Comparison of ENCODE assay signal across 8 cellular contexts in the genomic region with DNA sequence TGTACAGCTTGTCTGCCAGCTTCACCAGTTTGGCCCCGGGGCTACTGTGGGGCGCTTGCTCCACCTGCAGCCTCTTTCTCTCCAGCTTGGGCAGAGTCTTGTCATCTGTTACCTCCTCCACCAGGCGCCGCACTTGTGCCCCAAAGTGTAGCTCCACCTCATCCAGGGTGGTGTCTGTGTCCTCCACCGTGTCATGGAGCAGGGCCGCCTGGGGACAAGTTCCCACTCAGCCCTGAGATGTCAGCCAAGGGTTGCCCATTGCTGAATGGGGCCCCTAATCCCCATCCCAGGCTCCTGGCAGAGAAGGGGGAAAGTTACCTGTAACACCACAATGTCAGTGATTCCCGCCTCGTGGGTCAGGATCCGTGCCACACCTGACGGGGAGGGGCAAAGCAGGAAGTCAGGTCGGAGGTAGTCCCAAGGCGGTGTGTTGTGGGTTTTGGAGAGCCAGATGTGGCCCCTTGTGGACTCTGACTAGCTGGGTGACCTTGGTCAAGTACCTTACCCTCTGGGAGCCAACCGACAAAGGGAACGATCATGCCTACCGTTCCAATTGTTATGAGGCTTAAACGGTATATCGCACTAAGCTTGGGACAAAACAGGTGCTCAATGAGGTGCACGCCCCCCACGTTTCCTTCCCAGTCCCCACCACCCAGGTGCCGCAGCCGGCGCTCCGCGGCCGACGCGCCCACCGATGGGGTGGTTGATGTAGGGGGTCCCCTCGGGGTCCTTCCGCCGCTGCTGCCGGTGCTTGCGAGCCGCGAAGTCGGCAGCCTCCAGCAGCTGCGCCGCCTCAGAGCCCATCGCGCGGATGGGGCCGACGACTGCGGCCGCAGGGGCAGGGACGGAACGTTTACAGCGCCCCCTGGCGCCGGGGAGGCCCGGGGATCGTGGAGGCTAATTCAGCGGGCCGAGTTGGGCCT. TPM values are rescaled to one million over a fixed set of nuclear protein-coding genes. Genes with fewer than 3 reads are reported as not detected.
DNase-seq lines count a peak whose midpoint lies in the region; ATAC-seq and TF ChIP-seq lines count a peak whose summit lies in the region.

A gene with protein sequence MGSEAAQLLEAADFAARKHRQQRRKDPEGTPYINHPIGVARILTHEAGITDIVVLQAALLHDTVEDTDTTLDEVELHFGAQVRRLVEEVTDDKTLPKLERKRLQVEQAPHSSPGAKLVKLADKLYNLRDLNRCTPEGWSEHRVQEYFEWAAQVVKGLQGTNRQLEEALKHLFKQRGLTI (minus strand): TSS at position 813 of the 923 bp plus-strand sequence. CDS start 9 bp downstream, at position 804.

- H3K4me3 Mint-ChIP-seq in osteocyte (ENCODE audit: unreplicated experiment) = peak within 1 kb of the TSS; percentile 84

- H3K36me3 ChIP-seq in SK-N-SH (replicated peaks in 1 of 2; ENCODE audit: control insufficient read depth in 1 of 2, insufficient read depth in 2 of 2, low read length in 1 of 2) = peaks cover 0 to 4% of the 10 kb centered on the region in 2 experiments
- no peaks in the 10 kb centered on the region for H3K36me3 ChIP-seq in thoracic aorta

- POLR2A ChIA-PET in GM10248 (lab: Yijun Ruan, JAX) = interaction anchor here (0.5 to 1.5 kb wide), 7 partner anchors 28 to 544 kb away, joined by 3 to 7 read pairs (median 4); a partner anchor contains a TSS
- POLR2A ChIA-PET in SK-N-SH (lab: Yijun Ruan, JAX) = interaction anchor here (0.6 to 4.8 kb wide), 6 partner anchors 17 to 120 kb away, joined by 3 to 23 read pairs (median 8); a partner anchor contains a TSS

- TF ChIP-seq EP300 in SK-N-SH (IDR thresholded peaks at IDR 0.05; ENCODE audit: borderline replicate concordance in 1 of 2, low read depth in 1 of 2, low read length in 1 of 2) = no peak

- H3K79me2 ChIP-seq in SK-N-SH (ENCODE audit: insufficient read depth) = peaks cover 19% of the 10 kb centered on the region

- H3K9me3 ChIP-seq in SK-N-SH (no peaks in the 10 kb centered on the region), thoracic aorta (no peaks in the 10 kb centered on the region)

- peak; percentile 48 for TF ChIP-seq RAD21 in SK-N-SH (IDR thresholded peaks at IDR 0.05; ENCODE audit: low read length)

- no peaks in the 10 kb centered on the region for H4K20me1 ChIP-seq in SK-N-SH (ENCODE audit: insufficient read depth)

- no peaks in the 10 kb centered on the region for H3K27me3 Mint-ChIP-seq in osteocyte (ENCODE audit: unreplicated experiment)

- H3K27me3 ChIP-seq in SK-N-SH (ENCODE audit: insufficient read depth) = no peaks in the 10 kb centered on the region
- no peaks in the 10 kb centered on the region for H3K27me3 ChIP-seq in thoracic aorta (replicated peaks; ENCODE audit: insufficient read depth)

- H3K36me3 Mint-ChIP-seq in osteocyte (ENCODE audit: unreplicated experiment) = peaks cover 4% of the 10 kb centered on the region

- DNase-seq in GM10248 (ENCODE audit: extremely low spot score) = peak; percentile 90
- DNase-seq in HFF-Myc (ENCODE audit: extremely low read depth, low read depth) = peak; percentile 36
- DNase-seq in MV-4-11 (lab: John Stamatoyannopoulos, UW) = peak; percentile 83
- peak; percentile 94 for DNase-seq in SK-N-SH
- DNase-seq in activated naive CD4-positive, alpha-beta T cell treated with anti-CD3 and anti-CD28 coated beads, Interleukin-2, amount 50 U/mL, for 16 hours = peak; percentile 91
- DNase-seq in glomerular visceral epithelial cell (ENCODE audit: extremely low spot score) = peak; percentile 86
- DNase-seq in osteocyte (ENCODE audit: extremely low spot score, unreplicated experiment) = peak; percentile 96
- DNase-seq in thoracic aorta (ENCODE audit: low spot score) = peak; percentile 41

- no peaks in the 10 kb centered on the region for H3K9me3 Mint-ChIP-seq in osteocyte (ENCODE audit: unreplicated experiment)

- peak within 1 kb of the TSS; percentile 97 for H3K4me2 ChIP-seq in SK-N-SH

- H3K4me1 ChIP-seq in SK-N-SH (ENCODE audit: control insufficient read depth in 1 of 2, insufficient read depth in 2 of 2, low read depth in 1 of 2, low read length in 1 of 2) (peaks cover 13 to 41% of the 10 kb centered on the region in 2 experiments; a peak in 2 of 4 replicates), thoracic aorta (ENCODE audit: control insufficient read depth in 1 of 2, low read depth in 2 of 2) (peaks cover 12 to 49% of the 10 kb centered on the region in 2 donors)

- peaks cover 22% of the 10 kb centered on the region for H3F3A ChIP-seq in SK-N-SH (replicated peaks; ENCODE audit: insufficient read depth)

- H2AFZ ChIP-seq in SK-N-SH (ENCODE audit: low read depth) = peak within 1 kb of the TSS; percentile 91

- H3K27ac Mint-ChIP-seq in osteocyte (ENCODE audit: unreplicated experiment) = peak within 1 kb of the TSS; percentile 87

- peak within 1 kb of the TSS; percentile 32 to 80; a peak in 3 of 4 replicates for H3K27ac ChIP-seq in SK-N-SH (ENCODE audit: low read depth in 2 of 2, low read length in 1 of 2)
- H3K27ac ChIP-seq in thoracic aorta = peak within 1 kb of the TSS; percentile 87 to 88

- no peaks in the 10 kb centered on the region for H3K9me2 ChIP-seq in SK-N-SH

- H3K9ac ChIP-seq in SK-N-SH = peak within 1 kb of the TSS; percentile 74

- 2% methylated on average over 35 of the region's 54 CpGs for WGBS in SK-N-SH (ENCODE audit: low lambda C conversion rate)

- peak; percentile 98 for TF ChIP-seq CTCF in GM10248 (IDR thresholded peaks at IDR 0.05; ENCODE audit: control extremely low read depth, extremely low read depth, low read depth, missing control alignments)
- TF ChIP-seq CTCF in HFF-Myc (IDR thresholded peaks at IDR 0.05; ENCODE audit: low read depth, low read length, missing control alignments) = peak; percentile 93
- TF ChIP-seq CTCF in SK-N-SH (IDR thresholded peaks at IDR 0.05) = peak; percentile 87
- TF ChIP-seq CTCF in osteocyte (IDR thresholded peaks at IDR 0.05) = peak; percentile 97
- peak; percentile 92 for TF ChIP-seq CTCF in thoracic aorta (IDR thresholded peaks at IDR 0.05)

- H3K4me1 Mint-ChIP-seq in osteocyte (ENCODE audit: unreplicated experiment) = peaks cover 33% of the 10 kb centered on the region

- CTCF ChIA-PET in GM10248 (lab: Yijun Ruan, JAX) = interaction anchor here (0.6 to 16.6 kb wide), 74 partner anchors 9 to 711 kb away, joined by 3 to 447 read pairs (median 4); a partner anchor contains a TSS
- CTCF ChIA-PET in SK-N-SH (lab: Yijun Ruan, JAX) = interaction anchor here (0.6 to 11.5 kb wide), 39 partner anchors 10 to 1619 kb away, joined by 3 to 142 read pairs (median 7); a partner anchor contains a TSS

- H3K4me3 ChIP-seq in HFF-Myc (replicated peaks; ENCODE audit: low read depth, low read length) = peak within 1 kb of the TSS; percentile 92
- peak within 1 kb of the TSS; percentile 84 to 89 for H3K4me3 ChIP-seq in SK-N-SH (ENCODE audit: low read depth in 2 of 2, low read length in 1 of 2)
- H3K4me3 ChIP-seq in thoracic aorta = peak within 1 kb of the TSS; percentile 89

- ATAC-seq in thoracic aorta (ENCODE audit: insufficient number of reproducible peaks, low FRiP score, low read depth) = no peak

TF ChIP-seq in SK-N-SH, 30 proteins besides CTCF, POLR2A, EP300 and RAD21 (continues in another document):
- TF ChIP-seq SMC3 (IDR thresholded peaks at IDR 0.05; ENCODE audit: low read depth, low read length) (peak; percentile 45), RXRA (IDR thresholded peaks at IDR 0.05; ENCODE audit: borderline replicate concordance, low read depth) (no peak), SIN3A (IDR thresholded peaks at IDR 0.05; ENCODE audit: borderline replicate concordance, low read depth, low read length) (peak; percentile 85; the same call in 1 of the 2 replicates), CHD2 (IDR thresholded peaks at IDR 0.05; ENCODE audit: low read length, partially characterized antibody) (peak; percentile 61), GABPA (IDR thresholded peaks at IDR 0.05; ENCODE audit: low read depth) (no peak), EZH2phosphoT487 (IDR thresholded peaks at IDR 0.05; ENCODE audit: borderline replicate concordance, low read depth) (no peak), JUND (IDR thresholded peaks at IDR 0.05) (no peak)
- TF ChIP-seq, protein P1, sequence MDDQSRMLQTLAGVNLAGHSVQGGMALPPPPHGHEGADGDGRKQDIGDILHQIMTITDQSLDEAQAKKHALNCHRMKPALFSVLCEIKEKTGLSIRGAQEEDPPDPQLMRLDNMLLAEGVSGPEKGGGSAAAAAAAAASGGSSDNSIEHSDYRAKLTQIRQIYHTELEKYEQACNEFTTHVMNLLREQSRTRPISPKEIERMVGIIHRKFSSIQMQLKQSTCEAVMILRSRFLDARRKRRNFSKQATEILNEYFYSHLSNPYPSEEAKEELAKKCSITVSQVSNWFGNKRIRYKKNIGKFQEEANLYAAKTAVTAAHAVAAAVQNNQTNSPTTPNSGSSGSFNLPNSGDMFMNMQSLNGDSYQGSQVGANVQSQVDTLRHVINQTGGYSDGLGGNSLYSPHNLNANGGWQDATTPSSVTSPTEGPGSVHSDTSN (IDR thresholded peaks at IDR 0.05) = peak; percentile 9; the same call in 1 of the 2 replicates
- TF ChIP-seq, protein P2, sequence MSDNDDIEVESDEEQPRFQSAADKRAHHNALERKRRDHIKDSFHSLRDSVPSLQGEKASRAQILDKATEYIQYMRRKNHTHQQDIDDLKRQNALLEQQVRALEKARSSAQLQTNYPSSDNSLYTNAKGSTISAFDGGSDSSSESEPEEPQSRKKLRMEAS (IDR thresholded peaks at IDR 0.05; ENCODE audit: low read depth) = peak; percentile 79
- TF ChIP-seq, protein P3, sequence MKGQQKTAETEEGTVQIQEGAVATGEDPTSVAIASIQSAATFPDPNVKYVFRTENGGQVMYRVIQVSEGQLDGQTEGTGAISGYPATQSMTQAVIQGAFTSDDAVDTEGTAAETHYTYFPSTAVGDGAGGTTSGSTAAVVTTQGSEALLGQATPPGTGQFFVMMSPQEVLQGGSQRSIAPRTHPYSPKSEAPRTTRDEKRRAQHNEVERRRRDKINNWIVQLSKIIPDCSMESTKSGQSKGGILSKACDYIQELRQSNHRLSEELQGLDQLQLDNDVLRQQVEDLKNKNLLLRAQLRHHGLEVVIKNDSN (IDR thresholded peaks at IDR 0.05; ENCODE audit: borderline replicate concordance, low read depth) = no peak

RNA-seq across cellular contexts. Expression of the gene that starts here (rescaled TPM):
- polyA plus RNA-seq in SK-N-SH (2012; rRNA removed) = 24.2 and 25.8 TPM in 2 replicates
- polyA plus RNA-seq in SK-N-SH (2012; cell fraction: cytosol; rRNA removed) = 16.3 and 19.5 TPM in 2 replicates
- polyA plus RNA-seq in SK-N-SH (2012; cell fraction: nucleus; rRNA removed) = 21.2 and 21.5 TPM in 2 replicates
- total RNA-seq in osteocyte (9.5 and 11.4 TPM in 2 replicates), thoracic aorta (10 to 100 TPM; 11.5 to 13.1 TPM)

Comparison
In these comparisons a context has a peak if more than half of its experiments do, and no peak if none do; other contexts are left out.
1. DNase-seq: peak in every context shown above with its lines; median percentile 96 in osteocyte; 94 in SK-N-SH; 91 in activated naive CD4-positive, alpha-beta T cell treated with anti-CD3 and anti-CD28 coated beads, Interleukin-2, amount 50 U/mL, for 16 hours; 90 in GM10248; 86 in glomerular visceral epithelial cell; 83 in MV-4-11; 41 in thoracic aorta; 36 in HFF-Myc.